Comparison of ENCODE assay signal across 9 cellular contexts in genomic region chr16:28180660-28181556, GRCh38. TPM values are rescaled to one million over a fixed set of nuclear protein-coding genes. Genes with fewer than 3 reads are reported as not detected.
A peak's percentile ranks its signal among the peaks of the same experiment; 100 is the strongest.
DNase-seq lines count a peak whose midpoint lies in the region; TF ChIP-seq lines count a peak whose summit lies in the region.
"Had no signal": no experiment of that assay in that cellular context is flagged by ENCODE, and none has a peak within 500 bp of the region (broad histone marks: within the 10 kb centered on the region; RNA-seq: fewer than 3 reads in every experiment).

No MANE protein-coding gene starts in this region.

- peaks cover 0 to 6% (median 0%) of the 10 kb centered on the region in 3 donors for H3K36me3 ChIP-seq in skeletal muscle tissue (ENCODE audit: control insufficient read depth in 3 of 3, insufficient read depth in 3 of 3, low read length in 3 of 3)

- DNase-seq in activated CD4-positive, alpha-beta T cell treated with anti-CD3 and anti-CD28 coated beads, Interleukin-2, amount 10 ng/mL, durations not matched to agents 24 days and 14 days = no peak
- no peak for DNase-seq in activated CD4-positive, alpha-beta T cell treated with anti-CD3 and anti-CD28 coated beads, Interleukin-2, amount 50 U/mL, for 4 hours
- no peak for DNase-seq in RWPE1 (ENCODE audit: low spot score)
- peak; percentile 40 for DNase-seq in fibroblast of gingiva (ENCODE audit: low read depth)
- no peak for DNase-seq in NCI-H1930 (lab: John Stamatoyannopoulos, UW)
- DNase-seq in GM19238 (ENCODE audit: insufficient read length, low spot score) = no peak
- no peak for DNase-seq in G401 (ENCODE audit: low spot score)
- DNase-seq: testis had no signal

- H3K9me3 Mint-ChIP-seq in activated CD4-positive, alpha-beta T cell treated with anti-CD3 and anti-CD28 coated beads, Interleukin-2, amount 10 ng/mL, durations not matched to agents 24 days and 14 days = no peaks in the 10 kb centered on the region

- H3K9ac ChIP-seq in skeletal muscle tissue (ENCODE audit: low read depth in 1 of 3, low read length in 3 of 3) = no peak overlapping the region

- intact Hi-C loops in activated CD4-positive, alpha-beta T cell treated with anti-CD3 and anti-CD28 coated beads, Interleukin-2, amount 10 ng/mL, durations not matched to agents 24 days and 14 days (cut with micrococcal nuclease) = no loop called here

- H3K27me3 Mint-ChIP-seq in activated CD4-positive, alpha-beta T cell treated with anti-CD3 and anti-CD28 coated beads, Interleukin-2, amount 10 ng/mL, durations not matched to agents 24 days and 14 days = no peaks in the 10 kb centered on the region

- in situ Hi-C loops in G401 (cut with HindIII; ENCODE audit: low sequenced_read_pairs) = no loop called here

- peak overlapping the region; percentile 71; the same call in 1 of the 2 replicates for H3K27ac ChIP-seq in RWPE1
- peak overlapping the region; percentile 13 for H3K27ac ChIP-seq in skeletal muscle tissue (ENCODE audit: low read depth, low read length)
- H3K27ac ChIP-seq: testis had no signal

- CTCF ChIA-PET in RWPE1 (lab: Yijun Ruan, JAX) = interaction anchor here (1.1 kb wide), 1 partner anchor 14 kb away, joined by 4 read pairs; no protein-coding TSS in a partner anchor

- peak overlapping the region; percentile 82 for H3K4me3 Mint-ChIP-seq in activated CD4-positive, alpha-beta T cell treated with anti-CD3 and anti-CD28 coated beads, Interleukin-2, amount 10 ng/mL, durations not matched to agents 24 days and 14 days

- H3K4me3 ChIP-seq in skeletal muscle tissue (ENCODE audit: low read length in 3 of 3) = no peak overlapping the region
- H3K4me3 ChIP-seq: testis had no signal

- peaks cover 64% of the 10 kb centered on the region for H3K36me3 Mint-ChIP-seq in activated CD4-positive, alpha-beta T cell treated with anti-CD3 and anti-CD28 coated beads, Interleukin-2, amount 10 ng/mL, durations not matched to agents 24 days and 14 days (ENCODE audit: low read depth)

- H3K27me3 ChIP-seq in skeletal muscle tissue (ENCODE audit: control insufficient read depth in 3 of 3, insufficient read depth in 3 of 3, low read length in 3 of 3) = no peaks in the 10 kb centered on the region
- H3K27me3 ChIP-seq: testis had no signal

- H3K4me1 Mint-ChIP-seq in activated CD4-positive, alpha-beta T cell treated with anti-CD3 and anti-CD28 coated beads, Interleukin-2, amount 10 ng/mL, durations not matched to agents 24 days and 14 days = peaks cover 64% of the 10 kb centered on the region

- no peaks in the 10 kb centered on the region for H3K9me3 ChIP-seq in skeletal muscle tissue (ENCODE audit: control insufficient read depth in 3 of 3, low read length in 3 of 3)
- H3K9me3 ChIP-seq: testis had no signal

- H3K27ac Mint-ChIP-seq in activated CD4-positive, alpha-beta T cell treated with anti-CD3 and anti-CD28 coated beads, Interleukin-2, amount 10 ng/mL, durations not matched to agents 24 days and 14 days = peak overlapping the region; percentile 99

- POLR2A ChIA-PET in RWPE1 (lab: Yijun Ruan, JAX; ENCODE audit: low non-redundant PET) = no interaction called here

- TF ChIP-seq CTCF in RWPE1 (conservative IDR thresholded peaks at IDR 0.05; ENCODE audit: low read depth) = no peak

- H3K4me1 ChIP-seq in skeletal muscle tissue (ENCODE audit: control insufficient read depth in 3 of 3, insufficient read depth in 3 of 3, low read length in 3 of 3) = peaks cover 9 to 18% (median 10%) of the 10 kb centered on the region in 3 donors

RNA-seq across cellular contexts. Expression of gene XPO6, which starts 30.9 kb away (rescaled TPM):
- 230 and 245 TPM in 2 replicates for total RNA-seq in activated CD4-positive, alpha-beta T cell treated with anti-CD3 and anti-CD28 coated beads, Interleukin-2, amount 10 ng/mL, durations not matched to agents 24 days and 14 days
- total RNA-seq in skeletal muscle tissue = 33.9 TPM
- total RNA-seq in G401 (2014; rRNA removed; shearing (Covaris generic)) = 75.8 and 98.0 TPM in 2 replicates
